Comparison of ENCODE assay signal across 24 cellular contexts in the genomic region with DNA sequence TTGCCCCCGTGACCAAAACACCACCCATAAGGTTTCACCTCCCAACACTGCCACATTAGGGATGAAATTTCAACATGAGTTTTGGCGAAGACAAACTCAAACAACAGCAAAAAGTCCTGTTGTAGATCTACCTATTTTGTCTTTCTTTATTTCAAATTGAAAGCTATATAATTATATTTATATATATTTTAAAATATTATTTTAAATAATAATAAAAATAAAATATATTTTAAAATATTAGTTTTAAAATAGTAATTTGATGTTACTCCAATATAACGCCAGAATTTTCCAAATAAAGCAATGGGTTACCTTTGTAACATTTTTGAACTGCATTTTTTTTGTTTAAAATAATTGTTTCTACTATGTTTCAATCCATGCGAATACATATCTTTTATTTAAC.
"Had no signal": no experiment of that assay in that cellular context is flagged by ENCODE, and none has a peak within 500 bp of the region (broad histone marks: within the 10 kb centered on the region; RNA-seq: fewer than 3 reads in every experiment).

No MANE protein-coding gene starts in this region.

- ATAC-seq: Panc1 had no signal

- H3K27ac ChIP-seq: HL-60, SJSA1, SK-N-MC had no signal

- H3K4me3 ChIP-seq: SJSA1, SK-N-MC had no signal

- H3K4me1 ChIP-seq: SJSA1 had no signal

- H3K27me3 ChIP-seq: SJSA1 had no signal

- H3K36me3 ChIP-seq: SJSA1 had no signal

- FAIRE-seq: HTR-8/SVneo had no signal

- DNase-seq: KBM-7, MV-4-11, NCI-H1048, NCI-H1105 treated with DMSO at 0.1 percent for 48 hours, NCI-H1417 treated with DMSO at 0.1 percent for 48 hours, NCI-H146, NCI-H1694 treated with DMSO at 0.1 percent for 48 hours, NCI-H1930, NCI-H2081, NCI-H2107, NCI-H2171, NCI-H226, NCI-H446, NCI-H510A, NCI-H524 treated with DMSO at 0.1 percent for 48 hours, NCI-H69, NCI-H774, Right ventricle myocardium superior, SIG-M5 had no signal

- H3K9me3 ChIP-seq: SJSA1 had no signal
